ENCODE assay signal across 20 cellular contexts in genomic region chr14:91503000-91503504, GRCh38. TPM values are rescaled to one million over a fixed set of nuclear protein-coding genes. Genes with fewer than 3 reads are reported as not detected.
DNase-seq lines count a peak whose midpoint lies in the region; ATAC-seq, FAIRE-seq and TF ChIP-seq lines count a peak whose summit lies in the region.
"Had no signal": no experiment of that assay in that cellular context is flagged by ENCODE, and none has a peak within 500 bp of the region (broad histone marks: within the 10 kb centered on the region; RNA-seq: fewer than 3 reads in every experiment).

No MANE protein-coding gene starts in this region.

- POLR2A ChIA-PET in CD4-positive, alpha-beta T cell (lab: Charles Lee) = no interaction called here

- H3K4me3 ChIP-seq in astrocyte (ENCODE audit: insufficient read depth, low read depth, low read length) = no peak overlapping the region
- H3K4me3 ChIP-seq: left lung, skin epidermis, thyroid gland had no signal

- no peak overlapping the region for H3K9ac ChIP-seq in astrocyte (ENCODE audit: low read length)

- peak overlapping the region; percentile 58 for H3K4me3 Mint-ChIP-seq in CD4-positive, alpha-beta T cell
- no peak overlapping the region for H3K4me3 Mint-ChIP-seq in Calu3 (ENCODE audit: low read depth, unreplicated experiment)
- H3K4me3 Mint-ChIP-seq in astrocyte (ENCODE audit: unreplicated experiment) = peak overlapping the region; percentile 9
- H3K4me3 Mint-ChIP-seq in natural killer cell treated with Interleukin-12 subunit alpha and Interleukin-12 subunit beta and Interleukin-15 and Interleukin-18, amount 100 ng/mL, for 72 hours = peak overlapping the region; percentile 57
- H3K4me3 Mint-ChIP-seq: HFFc6 had no signal

- peaks cover 95% of the 10 kb centered on the region for H3K79me2 ChIP-seq in astrocyte (ENCODE audit: insufficient read depth, low read length)

- no peaks in the 10 kb centered on the region for H3K4me1 ChIP-seq in astrocyte (ENCODE audit: insufficient read depth, low read length)

- peak overlapping the region; percentile 71 for H3K27ac Mint-ChIP-seq in CD4-positive, alpha-beta T cell
- H3K27ac Mint-ChIP-seq in Calu3 (ENCODE audit: unreplicated experiment) (peak overlapping the region; percentile 9), astrocyte (ENCODE audit: unreplicated experiment) (no peak overlapping the region)
- peak overlapping the region in 1 of 2 donors; percentile 23 for H3K27ac Mint-ChIP-seq in natural killer cell treated with Interleukin-12 subunit alpha and Interleukin-12 subunit beta and Interleukin-15 and Interleukin-18, amount 100 ng/mL, for 72 hours
- H3K27ac Mint-ChIP-seq: HFFc6 had no signal

- no peaks in the 10 kb centered on the region for H3K9me3 ChIP-seq in CD4-positive, alpha-beta T cell (ENCODE audit: control insufficient read depth, low read length)
- no peaks in the 10 kb centered on the region for H3K9me3 ChIP-seq in astrocyte (ENCODE audit: insufficient read depth, low read depth, low read length)
- H3K9me3 ChIP-seq: left lung, thyroid gland had no signal

- H3K27me3 ChIP-seq in CD4-positive, alpha-beta T cell (ENCODE audit: control insufficient read depth, insufficient read depth, low read length) = no peaks in the 10 kb centered on the region
- H3K27me3 ChIP-seq in astrocyte (ENCODE audit: insufficient read depth, low read length) = no peaks in the 10 kb centered on the region
- H3K27me3 ChIP-seq: left lung, thyroid gland had no signal

- peaks cover 93% of the 10 kb centered on the region for H4K20me1 ChIP-seq in astrocyte (ENCODE audit: insufficient read depth, low read length)

- no peak for TF ChIP-seq CTCF in CD4-positive, alpha-beta T cell (IDR thresholded peaks at IDR 0.05)
- TF ChIP-seq CTCF in Calu3 (IDR thresholded peaks at IDR 0.05; ENCODE audit: unreplicated experiment) (no peak), astrocyte (IDR thresholded peaks at IDR 0.05; ENCODE audit: insufficient read depth, low read depth, low read length) (no peak)

- FAIRE-seq in astrocyte (lab: Jason Lieb, UNC) = no peak

- peaks cover 82% of the 10 kb centered on the region for H3K36me3 Mint-ChIP-seq in CD4-positive, alpha-beta T cell (ENCODE audit: low read depth)
- H3K36me3 Mint-ChIP-seq in Calu3 (ENCODE audit: insufficient read depth, unreplicated experiment) (peaks cover 36% of the 10 kb centered on the region), astrocyte (ENCODE audit: low read depth, unreplicated experiment) (no peaks in the 10 kb centered on the region)
- peaks cover 8% of the 10 kb centered on the region for H3K36me3 Mint-ChIP-seq in natural killer cell treated with Interleukin-12 subunit alpha and Interleukin-12 subunit beta and Interleukin-15 and Interleukin-18, amount 100 ng/mL, for 72 hours

- DNase-seq in CD4-positive, alpha-beta T cell = no peak
- DNase-seq in Calu3 = no peak
- DNase-seq in astrocyte (ENCODE audit: low read depth) = no peak
- DNase-seq in natural killer cell treated with Interleukin-12 subunit alpha and Interleukin-12 subunit beta and Interleukin-15 and Interleukin-18, amount 100 ng/mL, for 72 hours (ENCODE audit: low spot score) = no peak
- DNase-seq in amygdala (lab: John Stamatoyannopoulos, UW) = no peak
- DNase-seq in NK-92 (lab: John Stamatoyannopoulos, UW; ENCODE audit: unreplicated experiment) = no peak
- no peak for DNase-seq in NCI-H1417 treated with DMSO at 0.1 percent for 48 hours (lab: John Stamatoyannopoulos, UW)
- DNase-seq: activated CD4-positive, alpha-beta T cell treated with anti-CD3 and anti-CD28 coated beads for 48 hours; activated naive CD4-positive, alpha-beta T cell; EL; HFFc6; Kasumi-1; left lung; NCI-H1048; NCI-H2029; stimulated activated naive CD8-positive, alpha-beta T cell treated with anti-CD3 and anti-CD28 coated beads, Interleukin-15, Interleukin-2, amounts not matched to agents 100 U/mL and 50 U/mL, for 24 hours; T-helper 1 cell; thyroid gland had no signal

- ATAC-seq in CD4-positive, alpha-beta T cell (ENCODE audit: poor library complexity) = no peak
- ATAC-seq in natural killer cell treated with Interleukin-12 subunit alpha and Interleukin-12 subunit beta and Interleukin-15 and Interleukin-18, amount 100 ng/mL, for 72 hours = no peak
- ATAC-seq: left lung; stimulated activated naive CD8-positive, alpha-beta T cell treated with anti-CD3 and anti-CD28 coated beads, Interleukin-15, Interleukin-2, amounts not matched to agents 100 U/mL and 50 U/mL, for 24 hours had no signal

- H3K27ac ChIP-seq in CD4-positive, alpha-beta T cell (ENCODE audit: low read depth, low read length) = no peak overlapping the region
- H3K27ac ChIP-seq in astrocyte (ENCODE audit: low read depth, low read length) = no peak overlapping the region
- H3K27ac ChIP-seq: epithelial cell of prostate, left lung, skin epidermis, thyroid gland had no signal

- no peak overlapping the region for H2AFZ ChIP-seq in astrocyte (ENCODE audit: low read depth, low read length)

- H3K4me1 Mint-ChIP-seq in CD4-positive, alpha-beta T cell (ENCODE audit: low read depth) = peaks cover 76% of the 10 kb centered on the region
- H3K4me1 Mint-ChIP-seq in Calu3 (ENCODE audit: low read depth, unreplicated experiment) = peaks cover 9% of the 10 kb centered on the region
- peaks cover 7% of the 10 kb centered on the region for H3K4me1 Mint-ChIP-seq in astrocyte (ENCODE audit: low read depth, unreplicated experiment)
- peaks cover 25 to 42% of the 10 kb centered on the region in 2 donors for H3K4me1 Mint-ChIP-seq in natural killer cell treated with Interleukin-12 subunit alpha and Interleukin-12 subunit beta and Interleukin-15 and Interleukin-18, amount 100 ng/mL, for 72 hours (ENCODE audit: low read depth in 2 of 2)

- H3K9me3 Mint-ChIP-seq in CD4-positive, alpha-beta T cell = no peaks in the 10 kb centered on the region
- no peaks in the 10 kb centered on the region for H3K9me3 Mint-ChIP-seq in Calu3 (ENCODE audit: low read depth, unreplicated experiment)
- no peaks in the 10 kb centered on the region for H3K9me3 Mint-ChIP-seq in astrocyte (ENCODE audit: unreplicated experiment)
- no peaks in the 10 kb centered on the region for H3K9me3 Mint-ChIP-seq in natural killer cell treated with Interleukin-12 subunit alpha and Interleukin-12 subunit beta and Interleukin-15 and Interleukin-18, amount 100 ng/mL, for 72 hours
- H3K9me3 Mint-ChIP-seq: HFFc6 had no signal

- intact Hi-C loops in CD4-positive, alpha-beta T cell (cut with DNase I, micrococcal nuclease) = no loop called here
- intact Hi-C loops in Calu3 (cut with micrococcal nuclease; ENCODE audit: unreplicated experiment) = no loop called here

- CTCF ChIA-PET in CD4-positive, alpha-beta T cell (lab: Charles Lee) = no interaction called here
- CTCF ChIA-PET in Calu3 (lab: Charles Lee) = no interaction called here

- peaks cover 10% of the 10 kb centered on the region for H3K36me3 ChIP-seq in astrocyte (ENCODE audit: insufficient read depth, low read length)
- H3K36me3 ChIP-seq: thyroid gland had no signal

- BruUV-seq in Calu3 (replicated peaks; lab: Mats Ljungman, UMichigan) = no TSS peak

- no peak overlapping the region for H3K4me2 ChIP-seq in astrocyte (ENCODE audit: low read length)

- H3K27me3 Mint-ChIP-seq in CD4-positive, alpha-beta T cell = no peaks in the 10 kb centered on the region
- no peaks in the 10 kb centered on the region for H3K27me3 Mint-ChIP-seq in Calu3 (ENCODE audit: unreplicated experiment)
- no peaks in the 10 kb centered on the region for H3K27me3 Mint-ChIP-seq in astrocyte (ENCODE audit: low read depth, unreplicated experiment)
- no peaks in the 10 kb centered on the region for H3K27me3 Mint-ChIP-seq in natural killer cell treated with Interleukin-12 subunit alpha and Interleukin-12 subunit beta and Interleukin-15 and Interleukin-18, amount 100 ng/mL, for 72 hours

RNA-seq across cellular contexts. Expression of gene PPP4R3A, which starts 7.1 kb away (rescaled TPM):
- 100 to 1,000 TPM; 189 to 205 TPM for total RNA-seq in CD4-positive, alpha-beta T cell
- total RNA-seq in Calu3 (2022) (71.9 and 82.2 TPM in 2 replicates), astrocyte (79.5 and 80.7 TPM in 2 replicates)
- total RNA-seq in natural killer cell treated with Interleukin-12 subunit alpha and Interleukin-12 subunit beta and Interleukin-15 and Interleukin-18, amount 100 ng/mL, for 72 hours = 100 to 1,000 TPM; 136 to 138 TPM
